2 cellular contexts compared by ENCODE assay signal in genomic region chr10:66322777-66323176, GRCh38.
A peak's percentile ranks its signal among the peaks of the same experiment; 100 is the strongest.
TF ChIP-seq lines count a peak whose summit lies in the region.

No MANE protein-coding gene starts in this region.

TF ChIP-seq in liver, 16 proteins besides CTCF, POLR2A, EP300 and RAD21 (continued from another document):
- peak; percentile 1 for TF ChIP-seq ZBTB33 (IDR thresholded peaks at IDR 0.05)

TF ChIP-seq in HepG2, 621 proteins besides CTCF, POLR2A, EP300 and RAD21 (continued from another document):
- TF ChIP-seq YEATS4 (CRISPR knock-in tag; IDR thresholded peaks at IDR 0.05; ENCODE audit: borderline replicate concordance) (no peak), SNRNP70 (IDR thresholded peaks at IDR 0.05; ENCODE audit: low read depth, low read length) (no peak), ZNF777 (CRISPR knock-in tag; IDR thresholded peaks at IDR 0.05) (no peak)
- TF ChIP-seq, protein P1, sequence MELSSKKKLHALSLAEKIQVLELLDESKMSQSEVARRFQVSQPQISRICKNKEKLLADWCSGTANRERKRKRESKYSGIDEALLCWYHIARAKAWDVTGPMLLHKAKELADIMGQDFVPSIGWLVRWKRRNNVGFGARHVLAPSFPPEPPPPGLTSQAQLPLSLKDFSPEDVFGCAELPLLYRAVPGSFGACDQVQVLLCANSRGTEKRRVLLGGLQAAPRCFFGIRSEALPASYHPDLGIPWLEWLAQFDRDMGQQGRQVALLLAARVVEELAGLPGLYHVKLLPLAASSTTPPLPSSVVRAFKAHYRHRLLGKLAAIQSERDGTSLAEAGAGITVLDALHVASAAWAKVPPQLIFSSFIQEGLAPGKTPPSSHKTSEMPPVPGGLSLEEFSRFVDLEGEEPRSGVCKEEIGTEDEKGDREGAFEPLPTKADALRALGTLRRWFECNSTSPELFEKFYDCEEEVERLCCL (CRISPR knock-in tag; IDR thresholded peaks at IDR 0.05; ENCODE audit: borderline replicate concordance) = no peak
- TF ChIP-seq, protein P2, sequence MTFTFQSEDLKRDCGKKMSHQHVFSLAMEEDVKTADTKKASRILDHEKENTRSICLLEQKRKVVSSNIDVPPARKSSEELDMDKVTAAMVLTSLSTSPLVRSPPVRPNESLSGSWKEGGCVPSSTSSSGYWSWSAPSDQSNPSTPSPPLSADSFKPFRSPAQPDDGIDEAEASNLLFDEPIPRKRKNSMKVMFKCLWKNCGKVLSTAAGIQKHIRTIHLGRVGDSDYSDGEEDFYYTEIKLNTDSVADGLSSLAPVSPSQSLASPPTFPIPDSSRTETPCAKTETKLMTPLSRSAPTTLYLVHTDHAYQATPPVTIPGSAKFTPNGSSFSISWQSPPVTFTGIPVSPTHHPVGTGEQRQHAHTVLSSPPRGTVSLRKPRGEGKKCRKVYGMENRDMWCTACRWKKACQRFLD (CRISPR knock-in tag; IDR thresholded peaks at IDR 0.05; ENCODE audit: borderline replicate concordance) = no peak
